21 cellular contexts compared by ENCODE assay signal in genomic region chr16:49015189-49015540, GRCh38.
A peak's percentile ranks its signal among the peaks of the same experiment; 100 is the strongest.
DNase-seq lines count a peak whose midpoint lies in the region; ATAC-seq and TF ChIP-seq lines count a peak whose summit lies in the region.
"Had no signal": no experiment of that assay in that cellular context is flagged by ENCODE, and none has a peak within 500 bp of the region (broad histone marks: within the 10 kb centered on the region; RNA-seq: fewer than 3 reads in every experiment).

No MANE protein-coding gene starts in this region.

- H4K8ac ChIP-seq in neuronal stem cell (ENCODE audit: low read depth, low read length) = no peak overlapping the region

- H3K18ac ChIP-seq in neuronal stem cell (ENCODE audit: low read length) = peak overlapping the region; percentile 41

- H3K4me1 ChIP-seq in GM23338 (ENCODE audit: insufficient read depth) = peaks cover 16% of the 10 kb centered on the region
- H3K4me1 ChIP-seq in neuronal stem cell (ENCODE audit: control insufficient read depth in 2 of 2, insufficient read depth in 1 of 2, low read depth in 1 of 2, low read length in 2 of 2) = peaks cover 0 to 25% of the 10 kb centered on the region in 2 donors

- H3K36me3 Mint-ChIP-seq in GM23338 (ENCODE audit: low read depth) = no peaks in the 10 kb centered on the region
- H3K36me3 Mint-ChIP-seq in chondrocyte (ENCODE audit: low read depth) = no peaks in the 10 kb centered on the region

- peaks cover 2% of the 10 kb centered on the region; the same call in 2 of the 3 replicates for H3K9me3 Mint-ChIP-seq in GM23338
- H3K9me3 Mint-ChIP-seq in chondrocyte (ENCODE audit: low read depth) = peaks cover 3% of the 10 kb centered on the region

- no peak overlapping the region for H2BK12ac ChIP-seq in neuronal stem cell (ENCODE audit: low read length)

- no peak overlapping the region for H2BK120ac ChIP-seq in neuronal stem cell (ENCODE audit: low read depth, low read length)

- no peaks in the 10 kb centered on the region for H4K20me1 ChIP-seq in GM23338 (replicated peaks; ENCODE audit: insufficient read depth)

- H3K27ac ChIP-seq in GM23338 (ENCODE audit: low read depth) (no peak overlapping the region), coronary artery (no peak overlapping the region), neuronal stem cell (replicated peaks; ENCODE audit: low read length) (no peak overlapping the region)

- WGBS in neuronal stem cell (ENCODE audit: extremely low coverage in 2 of 2, insufficient read length in 2 of 2, insufficient replicate concordance in 1 of 2), 2 donors = no CpG with 5 or more reads among the region's 7 CpGs

- no peaks in the 10 kb centered on the region for H3K79me1 ChIP-seq in neuronal stem cell (ENCODE audit: low read depth, low read length)

- peak overlapping the region; percentile 5 for H4K91ac ChIP-seq in neuronal stem cell (ENCODE audit: low read depth, low read length, poor library complexity)

- H3K14ac ChIP-seq in neuronal stem cell (ENCODE audit: low read length) = no peak overlapping the region

- peaks cover 0 to 5% of the 10 kb centered on the region in 2 donors for H3K9me3 ChIP-seq in neuronal stem cell (replicated peaks in 1 of 2; ENCODE audit: control insufficient read depth in 2 of 2, insufficient read depth in 1 of 2, low read depth in 1 of 2, low read length in 2 of 2)

- H3K27ac Mint-ChIP-seq in GM23338 (no peak overlapping the region), chondrocyte (ENCODE audit: unreplicated experiment) (no peak overlapping the region)

- H3K27me3 ChIP-seq in GM23338 (ENCODE audit: insufficient read depth) (no peaks in the 10 kb centered on the region), neuronal stem cell (ENCODE audit: control insufficient read depth in 3 of 3, insufficient read depth in 3 of 3, low read depth in 1 of 3, low read length in 3 of 3) (peaks cover 0 to 2% (median 0%) of the 10 kb centered on the region in 3 experiments)

- H3K4me1 Mint-ChIP-seq in GM23338 (peaks cover 19% of the 10 kb centered on the region), chondrocyte (ENCODE audit: low read depth) (no peaks in the 10 kb centered on the region)

- H2AFZ ChIP-seq in GM23338 = peak overlapping the region; percentile 88
- no peak overlapping the region for H2AFZ ChIP-seq in neuronal stem cell (ENCODE audit: low read length)

- H3K9me2 ChIP-seq in GM23338 (ENCODE audit: insufficient read depth) = peaks cover 11% of the 10 kb centered on the region; the same call in 1 of the 2 replicates

- ATAC-seq in GM23338 (peak; percentile 72), HG02798 (IDR thresholded peaks at IDR 0.05; ENCODE audit: poor library complexity, unreplicated experiment) (no peak), HG02759 (IDR thresholded peaks at IDR 0.05; ENCODE audit: unreplicated experiment) (no peak)
- ATAC-seq: PC-3, SK-N-SH treated with all-trans-retinoic acid at 6 μM for 48 hours had no signal

- H3K4me3 ChIP-seq in GM23338 (no peak overlapping the region), coronary artery (no peak overlapping the region), neuronal stem cell (ENCODE audit: low read length in 2 of 2) (no peak overlapping the region)

- H3K79me2 ChIP-seq in GM23338 (replicated peaks; ENCODE audit: insufficient read depth) = no peaks in the 10 kb centered on the region

- peak; percentile 49 for DNase-seq in GM23338 (ENCODE audit: low spot score)
- DNase-seq in NCI-H1694 (lab: John Stamatoyannopoulos, UW) = peak; percentile 41
- DNase-seq in coronary artery (ENCODE audit: low spot score) = peak; percentile 12
- DNase-seq in neuronal stem cell (ENCODE audit: low spot score) = no peak
- no peak for DNase-seq in central memory CD4-positive, alpha-beta T cell
- no peak for DNase-seq in chondrocyte (ENCODE audit: low spot score)
- DNase-seq: ACHN, GDM1, MM.1S, NCI-H1092, NCI-H187, NCI-H2107, NCI-H446 treated with DMSO at 0.1 percent for 48 hours, NCI-H774, PC-3, RPMI8226, SIG-M5, T-helper 1 cell had no signal

- no peak overlapping the region for H3K23ac ChIP-seq in neuronal stem cell (ENCODE audit: low read depth, low read length, poor library complexity)

- no peak overlapping the region for H2AK5ac ChIP-seq in neuronal stem cell (ENCODE audit: low read depth, low read length)

- no peaks in the 10 kb centered on the region for H3F3A ChIP-seq in GM23338 (replicated peaks; ENCODE audit: low read depth)

- H2BK5ac ChIP-seq in neuronal stem cell (ENCODE audit: low read length) = no peak overlapping the region

- H3K9ac ChIP-seq in neuronal stem cell (ENCODE audit: low read depth, low read length, poor library complexity) = no peak overlapping the region

- no peak for TF ChIP-seq CTCF in GM23338 (conservative IDR thresholded peaks at IDR 0.05; ENCODE audit: low read depth in 2 of 2)
- no peak for TF ChIP-seq CTCF in coronary artery (IDR thresholded peaks at IDR 0.05)
- no peak for TF ChIP-seq CTCF in chondrocyte (IDR thresholded peaks at IDR 0.05)

- H3K36me3 ChIP-seq in GM23338 (ENCODE audit: insufficient read depth) = no peaks in the 10 kb centered on the region
- no peaks in the 10 kb centered on the region for H3K36me3 ChIP-seq in neuronal stem cell (replicated peaks in 1 of 2; ENCODE audit: control insufficient read depth in 2 of 2, insufficient read depth in 2 of 2, low read length in 2 of 2)

- H3K4me2 ChIP-seq in GM23338 (peak overlapping the region; percentile 48; the same call in 1 of the 2 replicates), neuronal stem cell (ENCODE audit: insufficient read depth, low read length, poor library complexity, severe bottlenecking) (no peak overlapping the region)

- H3K4me3 Mint-ChIP-seq in GM23338 (no peak overlapping the region), chondrocyte (ENCODE audit: unreplicated experiment) (no peak overlapping the region)

- H2BK15ac ChIP-seq in neuronal stem cell (ENCODE audit: low read length) = no peak overlapping the region

- H3K4ac ChIP-seq in neuronal stem cell (ENCODE audit: low read length) = no peak overlapping the region

- peaks cover 3% of the 10 kb centered on the region for H3K27me3 Mint-ChIP-seq in GM23338 (ENCODE audit: insufficient read depth, low read depth, poor library complexity)
- H3K27me3 Mint-ChIP-seq in chondrocyte (ENCODE audit: low read depth) = peaks cover 6% of the 10 kb centered on the region

TF ChIP-seq in GM23338, 12 proteins besides CTCF, POLR2A, EP300 and RAD21 (continues in another document):
- no peak for TF ChIP-seq JUNB (IDR thresholded peaks at IDR 0.05; ENCODE audit: unreplicated experiment)
- TF ChIP-seq, protein P1, sequence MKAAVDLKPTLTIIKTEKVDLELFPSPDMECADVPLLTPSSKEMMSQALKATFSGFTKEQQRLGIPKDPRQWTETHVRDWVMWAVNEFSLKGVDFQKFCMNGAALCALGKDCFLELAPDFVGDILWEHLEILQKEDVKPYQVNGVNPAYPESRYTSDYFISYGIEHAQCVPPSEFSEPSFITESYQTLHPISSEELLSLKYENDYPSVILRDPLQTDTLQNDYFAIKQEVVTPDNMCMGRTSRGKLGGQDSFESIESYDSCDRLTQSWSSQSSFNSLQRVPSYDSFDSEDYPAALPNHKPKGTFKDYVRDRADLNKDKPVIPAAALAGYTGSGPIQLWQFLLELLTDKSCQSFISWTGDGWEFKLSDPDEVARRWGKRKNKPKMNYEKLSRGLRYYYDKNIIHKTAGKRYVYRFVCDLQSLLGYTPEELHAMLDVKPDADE (IDR thresholded peaks at IDR 0.05) = no peak
- TF ChIP-seq REST (IDR thresholded peaks at IDR 0.05; ENCODE audit: unreplicated experiment) = no peak

Comparison
In these comparisons a context has a peak if more than half of its experiments do, and no peak if none do; other contexts are left out.
1. DNase-seq: peak in GM23338 (single experiment), NCI-H1694 (single experiment) and coronary artery (single experiment); none in neuronal stem cell (single experiment), central memory CD4-positive, alpha-beta T cell (single experiment) and chondrocyte (single experiment).